ENCODE assay signal across 20 cellular contexts in the genomic region with DNA sequence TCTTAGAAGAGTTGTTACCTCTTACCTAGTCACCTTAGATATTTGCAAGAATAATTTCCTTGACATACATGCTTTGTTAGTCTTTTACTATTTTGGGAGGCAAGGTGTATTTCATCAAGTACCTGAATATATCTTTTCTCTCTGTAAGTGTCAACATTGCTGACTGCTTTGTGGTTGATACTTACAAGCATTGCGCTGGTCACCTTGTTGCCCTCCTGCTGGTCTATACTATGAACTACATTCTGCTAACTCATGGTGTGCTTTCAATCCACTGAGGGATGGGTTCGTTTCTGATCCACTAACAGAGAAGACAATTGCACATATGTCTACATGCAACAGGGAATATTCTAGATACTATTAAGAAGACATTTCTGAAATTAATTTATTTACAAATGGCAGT.
A peak's percentile ranks its signal among the peaks of the same experiment; 100 is the strongest.
DNase-seq lines count a peak whose midpoint lies in the region; ATAC-seq and TF ChIP-seq lines count a peak whose summit lies in the region.
"Had no signal": no experiment of that assay in that cellular context is flagged by ENCODE, and none has a peak within 500 bp of the region (broad histone marks: within the 10 kb centered on the region; RNA-seq: fewer than 3 reads in every experiment).

No MANE protein-coding gene starts in this region.

- 77 to 87% (median 81%) methylated on average over 2 of the region's 2 CpGs for WGBS in adrenal gland, 4 donors
- WGBS in thyroid gland, 2 donors: 83 to 88% methylated on average over 2 of the region's 2 CpGs

- H3K4me1 ChIP-seq in DOHH2 (ENCODE audit: control insufficient read depth, low read length): no peaks in the 10 kb centered on the region
- no peaks in the 10 kb centered on the region for H3K4me1 ChIP-seq in RWPE2 (ENCODE audit: insufficient read depth, poor library complexity, severe bottlenecking)
- no peaks in the 10 kb centered on the region for H3K4me1 ChIP-seq in adrenal gland (replicated peaks in 1 of 2)
- H3K4me1 ChIP-seq in thyroid gland: no peaks in the 10 kb centered on the region
- H3K4me1 ChIP-seq: foreskin keratinocyte, pancreas had no signal

- peak; percentile 9 for TF ChIP-seq CTCF in DOHH2 (IDR thresholded peaks at IDR 0.05; ENCODE audit: low read depth, low read length, poor library complexity, severe bottlenecking)
- peak; percentile 11 for TF ChIP-seq CTCF in RWPE2 (IDR thresholded peaks at IDR 0.05; ENCODE audit: poor library complexity, severe bottlenecking)
- TF ChIP-seq CTCF in kidney epithelial cell (IDR thresholded peaks at IDR 0.05; ENCODE audit: insufficient read depth, low read length, poor library complexity, severe bottlenecking): peak; percentile 9
- TF ChIP-seq CTCF in adrenal gland (IDR thresholded peaks at IDR 0.05): no peak
- TF ChIP-seq CTCF in thyroid gland (IDR thresholded peaks at IDR 0.05): no peak

- no peak for ATAC-seq in RWPE2 (ENCODE audit: low read depth)
- ATAC-seq: activated CD8-positive, alpha-beta memory T cell treated with anti-CD3 and anti-CD28 coated beads, Interleukin-2, amount 10 ng/mL, durations not matched to agents 7 days and 5 days; foreskin keratinocyte; pancreas; sciatic nerve had no signal

- no peak overlapping the region for H3K4me3 ChIP-seq in DOHH2 (ENCODE audit: low read length)
- no peak overlapping the region for H3K4me3 ChIP-seq in Jurkat, Clone E6-1 (ENCODE audit: low read length)
- no peak overlapping the region for H3K4me3 ChIP-seq in RWPE2 (ENCODE audit: severe bottlenecking)
- no peak overlapping the region for H3K4me3 ChIP-seq in kidney epithelial cell (ENCODE audit: low read depth, low read length)
- H3K4me3 ChIP-seq in adrenal gland: no peak overlapping the region
- H3K4me3 ChIP-seq in thyroid gland (replicated peaks in 1 of 3): no peak overlapping the region
- H3K4me3 ChIP-seq: pancreas had no signal

- TF ChIP-seq POLR2A in adrenal gland (IDR thresholded peaks at IDR 0.05): no peak
- no peak for TF ChIP-seq POLR2A in thyroid gland (IDR thresholded peaks at IDR 0.05)

- no peaks in the 10 kb centered on the region for H3F3A ChIP-seq in DOHH2 (ENCODE audit: control insufficient read depth, insufficient read depth)

- H3K9me3 ChIP-seq in DOHH2 (ENCODE audit: control insufficient read depth, insufficient read depth, low read length) (no peaks in the 10 kb centered on the region), RWPE2 (ENCODE audit: severe bottlenecking) (no peaks in the 10 kb centered on the region), adrenal gland (replicated peaks in 1 of 3) (no peaks in the 10 kb centered on the region), thyroid gland (no peaks in the 10 kb centered on the region)
- H3K9me3 ChIP-seq: pancreas had no signal

- H4K20me1 ChIP-seq in DOHH2 (ENCODE audit: control insufficient read depth, insufficient read depth, low read depth, low read length): no peaks in the 10 kb centered on the region

- H3K36me3 ChIP-seq in DOHH2 (ENCODE audit: control insufficient read depth, low read length) (no peaks in the 10 kb centered on the region), RWPE2 (ENCODE audit: low read depth) (no peaks in the 10 kb centered on the region), kidney epithelial cell (ENCODE audit: control insufficient read depth, insufficient read depth, low read length) (no peaks in the 10 kb centered on the region), adrenal gland (replicated peaks in 1 of 2) (no peaks in the 10 kb centered on the region), thyroid gland (no peaks in the 10 kb centered on the region)
- H3K36me3 ChIP-seq: brain microvascular endothelial cell, pancreas had no signal

- no peak overlapping the region for H3K4me2 ChIP-seq in DOHH2 (ENCODE audit: low read length)

- H3K27me3 ChIP-seq in DOHH2 (ENCODE audit: control insufficient read depth, low read length) (no peaks in the 10 kb centered on the region), RWPE2 (ENCODE audit: insufficient read depth, poor library complexity, severe bottlenecking) (no peaks in the 10 kb centered on the region), kidney epithelial cell (ENCODE audit: control insufficient read depth, insufficient read depth, low read length) (no peaks in the 10 kb centered on the region), adrenal gland (no peaks in the 10 kb centered on the region), thyroid gland (no peaks in the 10 kb centered on the region)
- H3K27me3 ChIP-seq: brain microvascular endothelial cell, foreskin keratinocyte, pancreas had no signal

- no peak overlapping the region for H3K27ac ChIP-seq in DOHH2 (ENCODE audit: low read depth, low read length)
- H3K27ac ChIP-seq in RWPE2 (ENCODE audit: poor library complexity, severe bottlenecking): no peak overlapping the region
- H3K27ac ChIP-seq in adrenal gland: no peak overlapping the region
- H3K27ac ChIP-seq in caudate nucleus (ENCODE audit: low read depth, low read length): no peak overlapping the region
- no peak overlapping the region for H3K27ac ChIP-seq in thyroid gland
- H3K27ac ChIP-seq: brain microvascular endothelial cell, epithelial cell of prostate, foreskin keratinocyte, pancreas had no signal

- peak; percentile 2 for DNase-seq in Jurkat, Clone E6-1 (ENCODE audit: low read depth, low spot score)
- DNase-seq in RWPE2 (ENCODE audit: low spot score) (no peak), kidney epithelial cell (ENCODE audit: low read depth) (no peak), adrenal gland (no peak), caudate nucleus (lab: John Stamatoyannopoulos, UW) (no peak), thyroid gland (no peak)
- DNase-seq: activated CD8-positive, alpha-beta memory T cell treated with anti-CD3 and anti-CD28 coated beads, Interleukin-2, amount 10 ng/mL, durations not matched to agents 7 days and 5 days; brain microvascular endothelial cell; foreskin keratinocyte; GOT3; hippocampal formation; kidney glomerular epithelial cell; NCI-H146; NCI-H345; pancreas; stimulated activated naive CD4-positive, alpha-beta T cell; T1000 had no signal

- intact Hi-C loops in adrenal gland (cut with DNase I): no loop called here
- intact Hi-C loops in thyroid gland (cut with DNase I): no loop called here

- no peaks in the 10 kb centered on the region for H3K9me2 ChIP-seq in DOHH2 (replicated peaks; ENCODE audit: control insufficient read depth, low read length)

- no peaks in the 10 kb centered on the region for H3K79me2 ChIP-seq in DOHH2 (ENCODE audit: control insufficient read depth, low read length)

Comparison
In these comparisons a context has a peak if more than half of its experiments do, and no peak if none do; other contexts are left out.
1. CTCF ChIP-seq: peak in DOHH2 (single experiment), RWPE2 (single experiment) and kidney epithelial cell (single experiment); none in adrenal gland (0 of 6) and thyroid gland (0 of 6).